In genomic region chr19:55166530-55167268, GRCh38 we compare ENCODE assay signal across 8 cellular contexts. TPM values are rescaled to one million over a fixed set of nuclear protein-coding genes. Genes with fewer than 3 reads are reported as not detected.
A peak's percentile ranks its signal among the peaks of the same experiment; 100 is the strongest.
DNase-seq lines count a peak whose midpoint lies in the region; ATAC-seq and TF ChIP-seq lines count a peak whose summit lies in the region.

Gene DNAAF3 (minus strand): TSS chr19:55166613. CDS start chr19:55166413, 200 bp downstream.

- 2 to 3% methylated on average over 33 of the region's 33 CpGs for WGBS in tibial nerve, 2 donors

- H3K4me3 ChIP-seq in NB4 (ENCODE audit: low read depth, low read length): peak within 1 kb of the TSS; percentile 44
- H3K4me3 ChIP-seq in tibial nerve: peak within 1 kb of the TSS in 3 of 4 donors; percentile 28 to 45 (median 39)

- peak; percentile 88 for ATAC-seq in activated naive CD8-positive, alpha-beta T cell treated with anti-CD3 and anti-CD28 coated beads, Interleukin-2, amount 10 ng/mL, durations not matched to agents 7 days and 5 days (ENCODE audit: low read depth)
- peak; percentile 98 for ATAC-seq in omental fat pad (ENCODE audit: low FRiP score)

- TF ChIP-seq EP300 in tibial nerve (IDR thresholded peaks at IDR 0.05): no peak

- H3K27ac ChIP-seq in tibial nerve: no peak within 1 kb of the TSS

- H3K4me1 ChIP-seq in tibial nerve: peaks cover 0 to 16% (median 2%) of the 10 kb centered on the region in 4 donors

- H3K4me3 Mint-ChIP-seq in activated naive CD8-positive, alpha-beta T cell treated with anti-CD3 and anti-CD28 coated beads, Interleukin-2, amount 10 ng/mL, durations not matched to agents 7 days and 5 days: peak within 1 kb of the TSS; percentile 83
- H3K4me3 Mint-ChIP-seq in glutamatergic neuron (ENCODE audit: unreplicated experiment): peak within 1 kb of the TSS; percentile 99

- in situ Hi-C loops in SK-MEL-5 (cut with HindIII; ENCODE audit: low pct_unique_long_range_greater_than_20kb, low sequenced_read_pairs): no loop called here

- H3K27me3 ChIP-seq in tibial nerve: peaks cover 0 to 99% of the 10 kb centered on the region in 2 donors

- no peak for TF ChIP-seq CTCF in NB4 (IDR thresholded peaks at IDR 0.05; ENCODE audit: low read depth, low read length)
- no peak for TF ChIP-seq CTCF in glutamatergic neuron (IDR thresholded peaks at IDR 0.05; ENCODE audit: partially characterized antibody, unreplicated experiment)
- no peak for TF ChIP-seq CTCF in omental fat pad (IDR thresholded peaks at IDR 0.05)
- no peak for TF ChIP-seq CTCF in tibial nerve (IDR thresholded peaks at IDR 0.05)

- POLR2A ChIA-PET in activated naive CD8-positive, alpha-beta T cell treated with anti-CD3 and anti-CD28 coated beads, Interleukin-2, amount 10 ng/mL, durations not matched to agents 7 days and 5 days (lab: Charles Lee): interaction anchor here (1.3 kb wide), 1 partner anchor 241 kb away, joined by 3 read pairs; the partner anchor contains the start of gene UBE2S

- no peaks in the 10 kb centered on the region for H3K9me3 Mint-ChIP-seq in activated naive CD8-positive, alpha-beta T cell treated with anti-CD3 and anti-CD28 coated beads, Interleukin-2, amount 10 ng/mL, durations not matched to agents 7 days and 5 days
- H3K9me3 Mint-ChIP-seq in glutamatergic neuron (ENCODE audit: unreplicated experiment): peaks cover 3% of the 10 kb centered on the region

- no peak for TF ChIP-seq POLR2A in NB4 (IDR thresholded peaks at IDR 0.05; ENCODE audit: extremely low read depth, insufficient read length)
- TF ChIP-seq POLR2A in tibial nerve (IDR thresholded peaks at IDR 0.05): no peak

- H3K27ac Mint-ChIP-seq in activated naive CD8-positive, alpha-beta T cell treated with anti-CD3 and anti-CD28 coated beads, Interleukin-2, amount 10 ng/mL, durations not matched to agents 7 days and 5 days: no peak within 1 kb of the TSS
- H3K27ac Mint-ChIP-seq in glutamatergic neuron (ENCODE audit: unreplicated experiment): peak within 1 kb of the TSS; percentile 86

- no peaks in the 10 kb centered on the region for H3K9me3 ChIP-seq in tibial nerve

- peak; percentile 99 for DNase-seq in DMS53 (lab: John Stamatoyannopoulos, UW)
- peak; percentile 96 for DNase-seq in HCEC 1CT
- peak; percentile 95 for DNase-seq in NB4 (ENCODE audit: low read depth)
- peak; percentile 98 for DNase-seq in SK-MEL-5 (ENCODE audit: low read depth, low spot score)
- peak; percentile 80 for DNase-seq in activated naive CD8-positive, alpha-beta T cell treated with anti-CD3 and anti-CD28 coated beads, Interleukin-2, amount 10 ng/mL, durations not matched to agents 7 days and 5 days
- DNase-seq in glutamatergic neuron: peak; percentile 98
- peak; percentile 81 for DNase-seq in omental fat pad (ENCODE audit: low spot score)
- peak; percentile 41 to 69 for DNase-seq in tibial nerve (ENCODE audit: low spot score in 2 of 2)

- peaks cover 8% of the 10 kb centered on the region for H3K4me1 Mint-ChIP-seq in activated naive CD8-positive, alpha-beta T cell treated with anti-CD3 and anti-CD28 coated beads, Interleukin-2, amount 10 ng/mL, durations not matched to agents 7 days and 5 days
- H3K4me1 Mint-ChIP-seq in glutamatergic neuron (ENCODE audit: low read depth, unreplicated experiment): no peaks in the 10 kb centered on the region

- no peaks in the 10 kb centered on the region for H3K36me3 ChIP-seq in tibial nerve

- H3K36me3 Mint-ChIP-seq in activated naive CD8-positive, alpha-beta T cell treated with anti-CD3 and anti-CD28 coated beads, Interleukin-2, amount 10 ng/mL, durations not matched to agents 7 days and 5 days: no peaks in the 10 kb centered on the region
- no peaks in the 10 kb centered on the region for H3K36me3 Mint-ChIP-seq in glutamatergic neuron (ENCODE audit: unreplicated experiment)

- peaks cover 71% of the 10 kb centered on the region for H3K27me3 Mint-ChIP-seq in activated naive CD8-positive, alpha-beta T cell treated with anti-CD3 and anti-CD28 coated beads, Interleukin-2, amount 10 ng/mL, durations not matched to agents 7 days and 5 days
- H3K27me3 Mint-ChIP-seq in glutamatergic neuron (ENCODE audit: unreplicated experiment): peaks cover 17% of the 10 kb centered on the region

RNA-seq across cellular contexts. Expression of gene DNAAF3, which starts in this region (rescaled TPM):
- total RNA-seq in SK-MEL-5 (2014; rRNA removed; shearing (Covaris generic)): 2.8 and 3.2 TPM in 2 replicates
- 4.7 and 7.6 TPM in 2 replicates for polyA plus RNA-seq in SK-MEL-5 (2015; cell fraction: cytosol; rRNA removed)
- 13.5 and 25.9 TPM in 2 replicates for polyA plus RNA-seq in SK-MEL-5 (2015; cell fraction: nucleus; rRNA removed)
- total RNA-seq in activated naive CD8-positive, alpha-beta T cell treated with anti-CD3 and anti-CD28 coated beads, Interleukin-2, amount 10 ng/mL, durations not matched to agents 7 days and 5 days: under 1 TPM in 1 of 2 experiments, not detected in 1; 0.65 TPM
- total RNA-seq in glutamatergic neuron (ENCODE audit: unreplicated experiment) (2.4 TPM), omental fat pad (under 1 TPM in 2 of 4 donors, not detected in 2; 0.65 to 0.69 TPM), tibial nerve (1 to 10 TPM in 2 of 4 donors, not detected in 2; 1.2 to 2.7 TPM)

Comparison
In these comparisons a context has a peak if more than half of its experiments do, and no peak if none do; other contexts are left out.
1. Peak in DNase-seq and ATAC-seq in activated naive CD8-positive, alpha-beta T cell treated with anti-CD3 and anti-CD28 coated beads, Interleukin-2, amount 10 ng/mL, durations not matched to agents 7 days and 5 days; RNA of the gene not detected or under 1 TPM.
2. Peak in DNase-seq and ATAC-seq in omental fat pad; RNA of the gene not detected or under 1 TPM.